ENCODE assay signal across 16 cellular contexts in the genomic region with DNA sequence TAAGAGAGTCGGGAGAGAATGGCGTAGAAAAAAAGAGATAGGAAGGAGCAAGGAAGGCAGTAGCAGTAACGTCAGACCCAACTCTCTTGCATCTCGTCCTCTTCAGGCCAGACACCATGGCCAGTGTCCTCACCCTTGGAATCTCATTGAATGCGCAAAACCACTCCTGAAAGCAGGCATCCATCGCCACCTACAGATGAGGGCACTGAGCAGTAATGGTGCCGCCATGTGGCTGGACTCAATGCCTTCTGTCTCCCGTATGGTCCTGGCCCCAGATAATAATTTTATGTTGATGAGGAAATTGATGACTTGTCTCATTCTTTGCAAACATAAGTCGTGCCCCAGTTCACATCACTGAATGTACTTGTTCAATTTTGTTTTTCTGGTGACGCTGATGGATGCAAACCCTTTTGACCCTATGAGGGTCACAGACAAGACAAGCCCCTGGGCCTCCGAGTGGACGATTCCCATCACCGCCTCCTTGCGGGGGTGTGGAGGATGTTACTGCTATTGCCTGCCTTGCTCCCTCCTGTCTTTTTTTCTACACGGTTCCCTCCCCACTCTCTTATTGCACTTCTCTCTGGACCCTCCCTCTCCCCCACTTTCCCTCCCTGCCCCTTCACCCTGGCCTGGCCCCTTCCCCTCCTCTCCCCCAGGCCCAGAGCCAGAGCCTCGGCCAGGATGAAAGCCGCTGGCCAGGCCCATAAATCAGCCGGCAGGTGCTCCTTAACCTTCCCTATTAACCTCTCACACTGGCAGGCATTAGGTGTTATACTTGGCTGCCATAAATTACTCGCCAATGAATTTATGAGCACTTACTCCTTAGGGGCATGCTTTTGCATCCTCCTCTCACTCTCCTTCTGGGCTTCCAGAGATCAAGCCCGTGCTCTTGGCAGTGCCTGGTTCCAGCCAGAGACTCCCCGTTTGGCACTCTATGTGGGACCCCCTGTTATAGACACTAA. TPM values are rescaled to one million over a fixed set of nuclear protein-coding genes. Genes with fewer than 3 reads are reported as not detected.
A peak's percentile ranks its signal among the peaks of the same experiment; 100 is the strongest.
DNase-seq lines count a peak whose midpoint lies in the region; ATAC-seq and TF ChIP-seq lines count a peak whose summit lies in the region.
"Had no signal": no experiment of that assay in that cellular context is flagged by ENCODE, and none has a peak within 500 bp of the region (broad histone marks: within the 10 kb centered on the region; RNA-seq: fewer than 3 reads in every experiment).

No MANE protein-coding gene starts in this region.

- TF ChIP-seq POLR2A in heart left ventricle (IDR thresholded peaks at IDR 0.05): no peak
- TF ChIP-seq POLR2A in body of pancreas (IDR thresholded peaks at IDR 0.05): no peak

- H3K4me3 ChIP-seq in heart left ventricle (no peak overlapping the region), body of pancreas (no peak overlapping the region)
- H3K4me3 ChIP-seq: hepatocyte had no signal

- WGBS in heart left ventricle, 4 donors: 68 to 73% (median 70%) methylated on average over 21 of the region's 21 CpGs
- WGBS in body of pancreas, 2 donors: 53 to 57% methylated on average over 21 of the region's 21 CpGs

- no peaks in the 10 kb centered on the region for H3K9me3 Mint-ChIP-seq in chondrocyte (ENCODE audit: low read depth)
- H3K9me3 Mint-ChIP-seq: activated CD4-positive, alpha-beta T cell treated with anti-CD3 and anti-CD28 coated beads, Interleukin-2, amount 10 ng/mL, durations not matched to agents 7 days and 5 days; activated T-cell treated with anti-CD3 and anti-CD28 coated beads, Interleukin-2, amount 50 U/mL, for 24 hours; T-helper 2 cell treated with Interferon-gamma antibody and Interleukin-4, amounts not matched to agents 5 μg/mL and 100 μg/mL, for 36 hours had no signal

- TF ChIP-seq CTCF in heart left ventricle (IDR thresholded peaks at IDR 0.05): no peak
- TF ChIP-seq CTCF in chondrocyte (IDR thresholded peaks at IDR 0.05): peak; percentile 27
- TF ChIP-seq CTCF in body of pancreas (IDR thresholded peaks at IDR 0.05): no peak

- no peaks in the 10 kb centered on the region for H3K36me3 ChIP-seq in heart left ventricle
- no peaks in the 10 kb centered on the region for H3K36me3 ChIP-seq in body of pancreas (replicated peaks in 1 of 2; ENCODE audit: insufficient read depth in 1 of 2, low read depth in 2 of 2)
- H3K36me3 ChIP-seq: BE2C had no signal

- H3K9me3 ChIP-seq in heart left ventricle (no peaks in the 10 kb centered on the region), body of pancreas (no peaks in the 10 kb centered on the region)
- H3K9me3 ChIP-seq: BE2C had no signal

- intact Hi-C loops in cardiac septum (cut with DNase I) (no loop called here), heart left ventricle (cut with DNase I) (no loop called here), body of pancreas (cut with DNase I) (no loop called here)

- ATAC-seq in heart left ventricle (no peak), GM18502 (IDR thresholded peaks at IDR 0.05; ENCODE audit: poor library complexity, unreplicated experiment) (no peak), GM18867 (IDR thresholded peaks at IDR 0.05; ENCODE audit: unreplicated experiment) (no peak), body of pancreas (no peak)
- ATAC-seq: esophagus mucosa had no signal

- H3K27ac Mint-ChIP-seq in chondrocyte (ENCODE audit: unreplicated experiment): no peak overlapping the region
- H3K27ac Mint-ChIP-seq: activated CD4-positive, alpha-beta T cell treated with anti-CD3 and anti-CD28 coated beads, Interleukin-2, amount 10 ng/mL, durations not matched to agents 7 days and 5 days; activated T-cell treated with anti-CD3 and anti-CD28 coated beads, Interleukin-2, amount 50 U/mL, for 24 hours; T-helper 2 cell treated with Interferon-gamma antibody and Interleukin-4, amounts not matched to agents 5 μg/mL and 100 μg/mL, for 36 hours had no signal

- DNase-seq in cardiac septum (ENCODE audit: low spot score) (peak; percentile 51), heart left ventricle (no peak), NCI-H510A (lab: John Stamatoyannopoulos, UW) (peak; percentile 32), chondrocyte (ENCODE audit: low spot score) (no peak), body of pancreas (no peak), activated T-cell treated with anti-CD3 and anti-CD28 coated beads for 4 hours (no peak)
- DNase-seq: activated CD4-positive, alpha-beta T cell treated with anti-CD3 and anti-CD28 coated beads, Interleukin-2, amount 10 ng/mL, durations not matched to agents 7 days and 5 days; activated T-cell treated with anti-CD3 and anti-CD28 coated beads, Interleukin-2, amount 50 U/mL, for 24 hours; BE2C; NCI-H2107 had no signal

- H3K27me3 ChIP-seq in heart left ventricle (peaks cover 0 to 75% (median 27%) of the 10 kb centered on the region in 9 donors), body of pancreas (no peaks in the 10 kb centered on the region)

- H3K4me1 Mint-ChIP-seq in chondrocyte (ENCODE audit: low read depth): peaks cover 5% of the 10 kb centered on the region
- H3K4me1 Mint-ChIP-seq: activated CD4-positive, alpha-beta T cell treated with anti-CD3 and anti-CD28 coated beads, Interleukin-2, amount 10 ng/mL, durations not matched to agents 7 days and 5 days had no signal

- peaks cover 0 to 7% (median 0%) of the 10 kb centered on the region in 12 donors for H3K4me1 ChIP-seq in heart left ventricle
- peaks cover 7% of the 10 kb centered on the region for H3K4me1 ChIP-seq in body of pancreas
- H3K4me1 ChIP-seq: BE2C had no signal

- H3K27ac ChIP-seq in heart left ventricle: no peak overlapping the region
- no peak overlapping the region for H3K27ac ChIP-seq in body of pancreas
- H3K27ac ChIP-seq: hepatocyte, RWPE1 had no signal

- no peak overlapping the region for H3K4me3 Mint-ChIP-seq in chondrocyte (ENCODE audit: unreplicated experiment)
- H3K4me3 Mint-ChIP-seq: activated CD4-positive, alpha-beta T cell treated with anti-CD3 and anti-CD28 coated beads, Interleukin-2, amount 10 ng/mL, durations not matched to agents 7 days and 5 days; activated T-cell treated with anti-CD3 and anti-CD28 coated beads, Interleukin-2, amount 50 U/mL, for 24 hours; T-helper 2 cell treated with Interferon-gamma antibody and Interleukin-4, amounts not matched to agents 5 μg/mL and 100 μg/mL, for 36 hours had no signal

- H3K36me3 Mint-ChIP-seq in chondrocyte (ENCODE audit: low read depth): no peaks in the 10 kb centered on the region

- H3K27me3 Mint-ChIP-seq in chondrocyte (ENCODE audit: low read depth): peaks cover 69% of the 10 kb centered on the region

RNA-seq across cellular contexts. Expression of gene ALX4, which starts 18.1 kb away (rescaled TPM):
- total RNA-seq in cardiac septum: 0.05 TPM
- under 1 TPM in 7 of 9 donors, not detected in 2; 0.05 to 0.24 (median 0.11) TPM for total RNA-seq in heart left ventricle
- polyA plus RNA-seq in heart left ventricle: under 1 TPM in 1 of 2 donors, not detected in 1; 0.03 TPM
- 0.08 to 0.22 TPM in 2 of 3 replicates, not detected in the other for total RNA-seq in chondrocyte
- not detected for total RNA-seq in body of pancreas
- total RNA-seq: activated CD4-positive, alpha-beta T cell treated with anti-CD3 and anti-CD28 coated beads, Interleukin-2, amount 10 ng/mL, durations not matched to agents 7 days and 5 days; esophagus mucosa had no signal

Comparison
In these comparisons a context has a peak if more than half of its experiments do, and no peak if none do; other contexts are left out.
1. DNase-seq: peak in cardiac septum (single experiment) and NCI-H510A (single experiment); none in heart left ventricle (0 of 5), chondrocyte (single experiment), body of pancreas (0 of 4) and activated T-cell treated with anti-CD3 and anti-CD28 coated beads for 4 hours (single experiment).